In the genomic region with DNA sequence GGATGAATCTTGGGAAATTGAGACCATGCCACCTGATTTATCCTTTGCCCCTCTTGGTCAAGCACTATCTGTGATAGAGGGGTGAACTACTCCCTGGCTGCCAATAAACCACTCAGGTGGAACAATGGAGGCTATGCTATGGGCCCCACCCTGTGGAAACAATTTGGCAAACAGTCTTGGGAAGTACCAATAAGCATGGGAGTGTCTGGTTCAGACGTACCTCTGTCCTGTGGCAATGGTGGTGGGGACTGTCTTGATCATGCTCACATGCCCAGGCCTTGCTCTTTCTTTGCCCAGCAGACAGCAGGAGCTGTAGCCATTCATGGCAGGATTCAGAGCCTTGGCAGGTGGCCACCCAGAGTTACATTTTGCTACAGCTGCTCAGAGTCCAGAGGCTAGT, we compare ENCODE assay signal across 27 cellular contexts.
"Had no signal": no experiment of that assay in that cellular context is flagged by ENCODE, and none has a peak within 500 bp of the region (broad histone marks: within the 10 kb centered on the region; RNA-seq: fewer than 3 reads in every experiment).

No MANE protein-coding gene starts in this region.

- H3K9me3 ChIP-seq: lower lobe of right lung, pancreas, prostate gland, suprapubic skin, thoracic aorta, upper lobe of right lung had no signal

- H3K36me3 ChIP-seq: left lung, lower lobe of right lung, pancreas, prostate gland, suprapubic skin, thoracic aorta, tibial artery, upper lobe of right lung had no signal

- H3K27me3 Mint-ChIP-seq: stimulated activated naive CD8-positive, alpha-beta T cell treated with anti-CD3 and anti-CD28 coated beads, Interleukin-15, Interleukin-2, amounts not matched to agents 100 ng/mL and 50 ng/mL, for 24 hours had no signal

- H3K36me3 Mint-ChIP-seq: immature natural killer cell; stimulated activated effector memory CD8-positive, alpha-beta T cell treated with anti-CD3 and anti-CD28 coated beads, Interleukin-12 subunit alpha, Interleukin-12 subunit beta, amount 100 ng/mL, for 72 hours had no signal

- H3K4me3 Mint-ChIP-seq: immature natural killer cell; naive thymus-derived CD8-positive, alpha-beta T cell; nephron; neural crest cell; stimulated activated effector memory CD8-positive, alpha-beta T cell treated with anti-CD3 and anti-CD28 coated beads, Interleukin-12 subunit alpha, Interleukin-12 subunit beta, amount 100 ng/mL, for 72 hours; stimulated activated naive CD8-positive, alpha-beta T cell treated with anti-CD3 and anti-CD28 coated beads, Interleukin-15, Interleukin-2, amounts not matched to agents 100 ng/mL and 50 ng/mL, for 24 hours had no signal

- H3K27me3 ChIP-seq: left lung, pancreas, suprapubic skin, tibial artery, upper lobe of right lung had no signal

- H3K4me3 ChIP-seq: left lung, lower lobe of right lung, pancreas, prostate gland, skin epidermis, suprapubic skin, thoracic aorta, tibial artery, upper lobe of right lung had no signal

- H3K27ac Mint-ChIP-seq: immature natural killer cell; naive thymus-derived CD8-positive, alpha-beta T cell; nephron; stimulated activated effector memory CD8-positive, alpha-beta T cell treated with anti-CD3 and anti-CD28 coated beads, Interleukin-12 subunit alpha, Interleukin-12 subunit beta, amount 100 ng/mL, for 72 hours; stimulated activated naive CD8-positive, alpha-beta T cell treated with anti-CD3 and anti-CD28 coated beads, Interleukin-15, Interleukin-2, amounts not matched to agents 100 ng/mL and 50 ng/mL, for 24 hours had no signal

- H3K4me1 ChIP-seq: left lung, lower lobe of right lung, pancreas, prostate gland, suprapubic skin, tibial artery, upper lobe of right lung had no signal

- DNase-seq: hypothalamus; immature natural killer cell; kidney; left colon; left lung; lower lobe of right lung; mammary epithelial cell; mesenchymal stem cell; naive thymus-derived CD8-positive, alpha-beta T cell; nucleus accumbens; retina; right cardiac atrium; stimulated activated CD4-positive, alpha-beta T cell treated with anti-CD3 and anti-CD28 coated beads, Interleukin-4, amount 100 ng/mL, for 24 hours; stimulated activated naive CD4-positive, alpha-beta T cell; tibial artery; upper lobe of right lung had no signal

- H3K4me1 Mint-ChIP-seq: immature natural killer cell; naive thymus-derived CD8-positive, alpha-beta T cell; nephron; neural crest cell; stimulated activated effector memory CD8-positive, alpha-beta T cell treated with anti-CD3 and anti-CD28 coated beads, Interleukin-12 subunit alpha, Interleukin-12 subunit beta, amount 100 ng/mL, for 72 hours had no signal

- FAIRE-seq: islet of Langerhans, kidney, pancreas, urothelium cell line had no signal
